26 cellular contexts compared by ENCODE assay signal in the genomic region with DNA sequence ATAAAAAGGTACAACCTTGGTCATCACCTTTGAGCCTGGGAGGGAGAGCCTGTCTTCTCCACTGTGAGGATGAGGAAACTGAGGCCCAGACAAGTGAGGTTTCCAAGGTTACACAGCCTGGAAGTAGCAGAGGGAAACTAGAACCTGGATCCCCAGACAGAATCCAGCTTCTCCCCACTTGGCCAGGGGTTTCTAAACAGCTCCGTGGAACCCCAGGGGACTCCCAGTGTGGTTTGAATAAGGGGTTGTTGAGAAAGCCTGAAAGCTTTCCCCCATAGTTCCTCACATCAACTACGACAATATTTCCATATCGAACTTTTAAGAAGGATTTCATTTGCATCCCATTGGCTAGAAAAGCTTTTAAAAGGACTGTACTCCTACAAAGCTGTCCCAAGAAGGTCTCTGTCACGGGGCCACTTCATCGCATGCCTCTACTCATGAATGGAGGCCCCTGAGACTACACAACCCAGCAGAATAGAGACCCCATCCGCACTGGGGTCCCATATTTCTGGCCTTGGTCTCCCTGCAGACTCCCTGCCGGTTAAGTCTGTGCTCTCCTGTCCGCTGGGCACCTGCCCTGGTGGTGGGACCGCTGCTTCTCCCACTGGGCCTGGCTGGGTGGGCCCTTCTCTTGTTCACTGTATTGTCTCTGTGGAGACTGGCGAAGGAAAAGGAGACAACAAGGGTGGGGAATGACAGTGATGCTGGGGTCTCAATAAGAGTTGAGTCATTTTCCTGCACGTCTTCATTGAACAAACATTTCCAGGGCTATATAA.
DNase-seq lines count a peak whose midpoint lies in the region; ATAC-seq and TF ChIP-seq lines count a peak whose summit lies in the region.
"Had no signal": no experiment of that assay in that cellular context is flagged by ENCODE, and none has a peak within 500 bp of the region (broad histone marks: within the 10 kb centered on the region; RNA-seq: fewer than 3 reads in every experiment).

No MANE protein-coding gene starts in this region.

- H3K9me3 ChIP-seq in prostate gland = no peaks in the 10 kb centered on the region
- H3K9me3 ChIP-seq: adrenal gland, SK-N-SH, thyroid gland had no signal

- DNase-seq in activated CD8-positive, alpha-beta memory T cell treated with anti-CD3 and anti-CD28 coated beads for 24 hours = peak; percentile 26
- DNase-seq in activated CD8-positive, alpha-beta memory T cell treated with anti-CD3 and anti-CD28 coated beads, Interleukin-2, amount 50 U/mL, for 4 hours = no peak
- DNase-seq in NB4 (ENCODE audit: low read depth) (peak; percentile 59), mesendoderm (no peak), prostate gland (ENCODE audit: low spot score) (no peak), EL (no peak)
- DNase-seq in stimulated activated naive B cell treated with anti-CD40 and anti-IgM and Interleukin-4, amounts not matched to agents 10 μg/mL and 1 μg/mL and 100 μg/mL, for 72 hours = no peak
- no peak for DNase-seq in activated CD4-positive, alpha-beta T cell treated with anti-CD3 and anti-CD28 coated beads for 4 hours
- DNase-seq: 8988T; activated CD4-positive, alpha-beta T cell treated with anti-CD3 and anti-CD28 coated beads, Interleukin-2, amount 50 U/mL, for 1 hour; activated gamma-delta T cell; activated T-cell treated with anti-CD3 and anti-CD28 coated beads for 4 hours; AML-193; DND-41; left colon; NCI-H1436; NCI-H526 treated with DMSO at 0.1 percent for 48 hours; nephron progenitor cell; RPMI8226; SK-N-SH; stimulated activated CD4-positive, alpha-beta T cell treated with anti-CD3 and anti-CD28 coated beads, Interleukin-1b, Interleukin-23, amount 100 ng/mL, for 48 hours; stimulated activated naive CD4-positive, alpha-beta T cell treated with Interleukin-2 at 50 U/mL for 16 hours; thyroid gland; WERI-Rb-1 had no signal

- H3K23ac ChIP-seq in mesendoderm (ENCODE audit: low read length) = no peak overlapping the region

- H3K79me2 ChIP-seq in mesendoderm (ENCODE audit: control insufficient read depth, insufficient read depth, low read length) = no peaks in the 10 kb centered on the region

- no peaks in the 10 kb centered on the region for H3K9me3 Mint-ChIP-seq in stimulated activated naive B cell treated with anti-CD40 and anti-IgM and Interleukin-4, amounts not matched to agents 10 μg/mL and 1 μg/mL and 100 μg/mL, for 72 hours
- H3K9me3 Mint-ChIP-seq: dendritic cell treated with granulocyte-macrophage colony-stimulating factor and Interleukin-4, amounts not matched to agents 40 ng/mL and 50 ng/mL, for 4 days; nephron progenitor cell had no signal

- TF ChIP-seq POLR2A in NB4 (IDR thresholded peaks at IDR 0.05; ENCODE audit: extremely low read depth, insufficient read length) (no peak), prostate gland (IDR thresholded peaks at IDR 0.05) (no peak)

- H3K27ac Mint-ChIP-seq in stimulated activated naive B cell treated with anti-CD40 and anti-IgM and Interleukin-4, amounts not matched to agents 10 μg/mL and 1 μg/mL and 100 μg/mL, for 72 hours = peak overlapping the region; percentile 14
- H3K27ac Mint-ChIP-seq: dendritic cell treated with granulocyte-macrophage colony-stimulating factor and Interleukin-4, amounts not matched to agents 40 ng/mL and 50 ng/mL, for 4 days; nephron progenitor cell had no signal

- H3K4me1 Mint-ChIP-seq in stimulated activated naive B cell treated with anti-CD40 and anti-IgM and Interleukin-4, amounts not matched to agents 10 μg/mL and 1 μg/mL and 100 μg/mL, for 72 hours = peaks cover 23 to 26% of the 10 kb centered on the region in 2 donors

- no peak overlapping the region for H2BK5ac ChIP-seq in mesendoderm (ENCODE audit: low read length)

- H3K4me3 ChIP-seq in NB4 (ENCODE audit: low read depth, low read length) (no peak overlapping the region), mesendoderm (ENCODE audit: low read length) (no peak overlapping the region), prostate gland (no peak overlapping the region)
- H3K4me3 ChIP-seq: adrenal gland, thyroid gland had no signal

- H3K4me1 ChIP-seq in mesendoderm (ENCODE audit: control insufficient read depth, low read depth, low read length) (peaks cover 5% of the 10 kb centered on the region), prostate gland (replicated peaks) (no peaks in the 10 kb centered on the region)

- H4K5ac ChIP-seq in mesendoderm (ENCODE audit: low read length) = no peak overlapping the region

- H3K4me2 ChIP-seq in mesendoderm (ENCODE audit: low read length) = no peak overlapping the region

- H3K79me1 ChIP-seq in mesendoderm (ENCODE audit: low read length) = no peaks in the 10 kb centered on the region

- no peak overlapping the region for H2BK15ac ChIP-seq in mesendoderm (replicated peaks; ENCODE audit: low read depth)

- no peak overlapping the region for H2BK120ac ChIP-seq in mesendoderm (ENCODE audit: low read depth, low read length)

- H3K27ac ChIP-seq in mesendoderm (ENCODE audit: low read depth, low read length) (no peak overlapping the region), prostate gland (no peak overlapping the region)
- H3K27ac ChIP-seq: adrenal gland, WERI-Rb-1 had no signal

- H3K36me3 ChIP-seq in mesendoderm (ENCODE audit: control insufficient read depth, insufficient read depth, low read length) (no peaks in the 10 kb centered on the region), prostate gland (no peaks in the 10 kb centered on the region)
- H3K36me3 ChIP-seq: adrenal gland, thyroid gland, WERI-Rb-1 had no signal

- whole genome bisulfite sequencing in mesendoderm (ENCODE audit: extremely low coverage, insufficient coverage, low lambda C conversion rate) = no CpG with 5 or more reads among the region's 11 CpGs
- WGBS in prostate gland = 94% methylated on average over 11 of the region's 11 CpGs

- no peak overlapping the region for H3K4ac ChIP-seq in mesendoderm (ENCODE audit: low read depth, low read length)

- no peak overlapping the region for H3K56ac ChIP-seq in mesendoderm (ENCODE audit: low read length)

- no peak overlapping the region for H4K8ac ChIP-seq in mesendoderm (ENCODE audit: low read depth, low read length)

- ATAC-seq in stimulated activated naive B cell treated with anti-CD40 and anti-IgM and Interleukin-4, amounts not matched to agents 10 μg/mL and 1 μg/mL and 100 μg/mL, for 72 hours (replicated peaks) = peak; percentile 41 to 76
- ATAC-seq: left colon had no signal

- no peak overlapping the region for H3K18ac ChIP-seq in mesendoderm (ENCODE audit: low read length)

- H2AK5ac ChIP-seq in mesendoderm (ENCODE audit: low read length) = peak overlapping the region; percentile 11

- intact Hi-C loops in prostate gland (cut with DNase I) = loop anchor here (10.0 kb wide), 1 partner anchor 314 kb away; no protein-coding TSS in a partner anchor

- no peak for TF ChIP-seq CTCF in NB4 (IDR thresholded peaks at IDR 0.05; ENCODE audit: low read depth, low read length)
- no peak for TF ChIP-seq CTCF in prostate gland (IDR thresholded peaks at IDR 0.05)

- no peak overlapping the region for H3K9ac ChIP-seq in mesendoderm (ENCODE audit: low read length)
- H3K9ac ChIP-seq: SK-N-SH had no signal

- H3K27me3 Mint-ChIP-seq in stimulated activated naive B cell treated with anti-CD40 and anti-IgM and Interleukin-4, amounts not matched to agents 10 μg/mL and 1 μg/mL and 100 μg/mL, for 72 hours = peaks cover 24 to 47% of the 10 kb centered on the region in 2 donors

- H3K36me3 Mint-ChIP-seq in stimulated activated naive B cell treated with anti-CD40 and anti-IgM and Interleukin-4, amounts not matched to agents 10 μg/mL and 1 μg/mL and 100 μg/mL, for 72 hours = peaks cover 0 to 2% of the 10 kb centered on the region in 2 donors

- H3K27me3 ChIP-seq in mesendoderm (ENCODE audit: insufficient read depth, low read length, poor library complexity) (no peaks in the 10 kb centered on the region), prostate gland (replicated peaks; ENCODE audit: insufficient read depth) (no peaks in the 10 kb centered on the region)
- H3K27me3 ChIP-seq: adrenal gland, thyroid gland had no signal

- no peak overlapping the region for H3K4me3 Mint-ChIP-seq in stimulated activated naive B cell treated with anti-CD40 and anti-IgM and Interleukin-4, amounts not matched to agents 10 μg/mL and 1 μg/mL and 100 μg/mL, for 72 hours
- H3K4me3 Mint-ChIP-seq: dendritic cell treated with granulocyte-macrophage colony-stimulating factor and Interleukin-4, amounts not matched to agents 40 ng/mL and 50 ng/mL, for 4 days; nephron progenitor cell had no signal

Comparison
In these comparisons a context has a peak if more than half of its experiments do, and no peak if none do; other contexts are left out.
1. DNase-seq: peak in activated CD8-positive, alpha-beta memory T cell treated with anti-CD3 and anti-CD28 coated beads for 24 hours (single experiment) and NB4 (single experiment); none in activated CD8-positive, alpha-beta memory T cell treated with anti-CD3 and anti-CD28 coated beads, Interleukin-2, amount 50 U/mL, for 4 hours (single experiment), mesendoderm (single experiment), stimulated activated naive B cell treated with anti-CD40 and anti-IgM and Interleukin-4, amounts not matched to agents 10 μg/mL and 1 μg/mL and 100 μg/mL, for 72 hours (single experiment), activated CD4-positive, alpha-beta T cell treated with anti-CD3 and anti-CD28 coated beads for 4 hours (0 of 2), prostate gland (single experiment) and EL (single experiment).